Comparison of ENCODE assay signal across 23 cellular contexts in the genomic region with DNA sequence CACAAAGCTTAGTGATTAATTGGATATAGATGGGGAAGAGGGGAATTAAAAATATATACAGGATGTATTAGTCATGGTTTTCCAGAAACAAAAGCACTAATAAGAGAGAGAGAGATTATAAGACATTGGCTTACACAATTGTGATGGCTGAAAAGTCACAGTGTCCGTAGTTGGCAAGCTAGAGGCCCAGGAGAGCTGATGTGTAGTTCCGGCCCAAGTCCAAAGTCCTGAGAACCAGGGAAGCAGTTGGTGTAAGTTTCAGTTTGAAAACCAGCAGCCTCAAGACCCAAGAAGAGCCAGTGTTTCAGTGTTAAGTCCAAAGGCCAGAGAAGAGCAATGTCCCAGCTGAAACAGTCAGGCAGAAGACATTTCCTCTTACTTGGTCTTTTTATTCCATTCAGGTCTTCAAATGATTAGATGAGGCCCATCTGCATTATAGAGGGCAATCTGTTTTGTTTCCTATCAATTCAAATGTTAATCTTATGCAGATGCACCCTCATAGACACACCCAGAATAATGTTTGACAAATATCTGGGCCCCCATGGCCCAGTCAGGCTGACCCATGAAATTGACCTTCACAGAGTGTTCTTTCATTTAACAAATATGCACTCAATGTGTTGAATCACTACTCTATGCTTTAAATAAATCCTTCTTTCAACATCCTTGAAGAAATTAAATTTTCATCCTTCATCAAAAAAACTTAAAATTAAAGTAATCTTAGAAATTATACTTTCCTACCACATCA.
DNase-seq lines count a peak whose midpoint lies in the region; ATAC-seq, FAIRE-seq and TF ChIP-seq lines count a peak whose summit lies in the region.
"Had no signal": no experiment of that assay in that cellular context is flagged by ENCODE, and none has a peak within 500 bp of the region (broad histone marks: within the 10 kb centered on the region; RNA-seq: fewer than 3 reads in every experiment).

No MANE protein-coding gene starts in this region.

- H3K27ac ChIP-seq in ACC112 (ENCODE audit: low read depth, low read length): peak overlapping the region; percentile 62
- H3K27ac ChIP-seq in astrocyte (ENCODE audit: low read depth, low read length): no peak overlapping the region
- no peak overlapping the region for H3K27ac ChIP-seq in endodermal cell (ENCODE audit: low read depth, low read length)
- H3K27ac ChIP-seq: parathyroid adenoma, RWPE1, spleen, VCaP had no signal

- intact Hi-C loops in activated T-helper 2 cell treated with anti-CD3 and anti-CD28 coated beads, Interferon-gamma antibody, Interleukin-2, Interleukin-4, amounts not matched to agents 10 μg/mL and 5 μg/mL and 100 μg/mL, durations not matched to agents 14 hours and 24 hours and 36 hours (cut with micrococcal nuclease): no loop called here

- H3K9me3 ChIP-seq in astrocyte (ENCODE audit: insufficient read depth, low read depth, low read length) (no peaks in the 10 kb centered on the region), endodermal cell (ENCODE audit: control insufficient read depth, low read length) (no peaks in the 10 kb centered on the region)

- DNase-seq in astrocyte (ENCODE audit: low read depth) (peak; percentile 66), foreskin melanocyte (peak; percentile 39), mucosa of gallbladder (ENCODE audit: low spot score) (peak; percentile 81), cortex of kidney (lab: John Stamatoyannopoulos, UW) (no peak), endodermal cell (no peak)
- DNase-seq in activated T-helper 2 cell treated with anti-CD3 and anti-CD28 coated beads, Interferon-gamma antibody, Interleukin-2, Interleukin-4, amounts not matched to agents 10 μg/mL and 5 μg/mL and 100 μg/mL, durations not matched to agents 14 hours and 24 hours and 36 hours (ENCODE audit: low spot score): no peak
- DNase-seq: CD4-positive, CD25-positive, alpha-beta regulatory T cell; hippocampal formation; NCI-H1417 treated with DMSO at 0.1 percent for 48 hours; NCI-H226; NK-92 treated with Interleukin-12 subunit alpha and Interleukin-12 subunit beta, amount 100 ng/mL, for 24 hours; spleen; T-helper 1 cell had no signal

- ATAC-seq in HG02884 (IDR thresholded peaks at IDR 0.05; ENCODE audit: unreplicated experiment): no peak
- ATAC-seq: activated T-helper 17 cell treated with anti-CD3 and anti-CD28 coated beads, Interleukin-2, amount 50 U/mL, for 72 hours; stimulated activated memory B cell treated with anti-CD40 and anti-IgM and Interleukin-4, amounts not matched to agents 10 μg/mL and 1 μg/mL and 100 μg/mL, for 72 hours had no signal

- TF ChIP-seq CTCF in astrocyte (IDR thresholded peaks at IDR 0.05; ENCODE audit: insufficient read depth, low read depth, low read length) (no peak), endodermal cell (conservative IDR thresholded peaks at IDR 0.05) (no peak)

- H3K27me3 Mint-ChIP-seq in astrocyte (ENCODE audit: low read depth, unreplicated experiment): no peaks in the 10 kb centered on the region
- no peaks in the 10 kb centered on the region for H3K27me3 Mint-ChIP-seq in activated T-helper 2 cell treated with anti-CD3 and anti-CD28 coated beads, Interferon-gamma antibody, Interleukin-2, Interleukin-4, amounts not matched to agents 10 μg/mL and 5 μg/mL and 100 μg/mL, durations not matched to agents 14 hours and 24 hours and 36 hours (ENCODE audit: low read depth)
- H3K27me3 Mint-ChIP-seq in endodermal cell (ENCODE audit: insufficient read depth): no peaks in the 10 kb centered on the region
- H3K27me3 Mint-ChIP-seq: activated T-helper 17 cell treated with anti-CD3 and anti-CD28 coated beads, Interleukin-2, amount 50 U/mL, for 72 hours; CD4-positive, CD25-positive, alpha-beta regulatory T cell; stimulated activated memory B cell treated with anti-CD40 and anti-IgM and Interleukin-4, amounts not matched to agents 10 μg/mL and 1 μg/mL and 100 μg/mL, for 72 hours; type B pancreatic cell had no signal

- H3K4me2 ChIP-seq in astrocyte (ENCODE audit: low read length): no peak overlapping the region

- peak overlapping the region; percentile 76 for H2AFZ ChIP-seq in ACC112 (ENCODE audit: low read length, unreplicated experiment)
- peak overlapping the region; percentile 49 for H2AFZ ChIP-seq in astrocyte (ENCODE audit: low read depth, low read length)
- H2AFZ ChIP-seq: parathyroid adenoma had no signal

- H3K9ac ChIP-seq in astrocyte (ENCODE audit: low read length): no peak overlapping the region
- H3K9ac ChIP-seq in endodermal cell (ENCODE audit: extremely low read depth, low read length, poor library complexity, severe bottlenecking): no peak overlapping the region
- H3K9ac ChIP-seq: parathyroid adenoma had no signal

- no peaks in the 10 kb centered on the region for H4K20me1 ChIP-seq in astrocyte (ENCODE audit: insufficient read depth, low read length)

- H3K4me1 Mint-ChIP-seq in astrocyte (ENCODE audit: low read depth, unreplicated experiment) (no peaks in the 10 kb centered on the region), endodermal cell (no peaks in the 10 kb centered on the region)
- no peaks in the 10 kb centered on the region for H3K4me1 Mint-ChIP-seq in activated T-helper 2 cell treated with anti-CD3 and anti-CD28 coated beads, Interferon-gamma antibody, Interleukin-2, Interleukin-4, amounts not matched to agents 10 μg/mL and 5 μg/mL and 100 μg/mL, durations not matched to agents 14 hours and 24 hours and 36 hours (ENCODE audit: low read depth)
- H3K4me1 Mint-ChIP-seq: activated T-helper 17 cell treated with anti-CD3 and anti-CD28 coated beads, Interleukin-2, amount 50 U/mL, for 72 hours; CD4-positive, CD25-positive, alpha-beta regulatory T cell; stimulated activated memory B cell treated with anti-CD40 and anti-IgM and Interleukin-4, amounts not matched to agents 10 μg/mL and 1 μg/mL and 100 μg/mL, for 72 hours had no signal

- H3K4me3 ChIP-seq in ACC112 (ENCODE audit: low read depth, low read length) (peak overlapping the region; percentile 9; the same call in 1 of the 2 replicates), astrocyte (ENCODE audit: insufficient read depth, low read depth, low read length) (no peak overlapping the region), endodermal cell (ENCODE audit: low read length) (no peak overlapping the region)
- H3K4me3 ChIP-seq: spleen had no signal

- H3K36me3 Mint-ChIP-seq in astrocyte (ENCODE audit: low read depth, unreplicated experiment) (no peaks in the 10 kb centered on the region), endodermal cell (ENCODE audit: low read depth) (no peaks in the 10 kb centered on the region)
- H3K36me3 Mint-ChIP-seq in activated T-helper 2 cell treated with anti-CD3 and anti-CD28 coated beads, Interferon-gamma antibody, Interleukin-2, Interleukin-4, amounts not matched to agents 10 μg/mL and 5 μg/mL and 100 μg/mL, durations not matched to agents 14 hours and 24 hours and 36 hours (ENCODE audit: low read depth): no peaks in the 10 kb centered on the region
- H3K36me3 Mint-ChIP-seq: CD4-positive, CD25-positive, alpha-beta regulatory T cell; stimulated activated memory B cell treated with anti-CD40 and anti-IgM and Interleukin-4, amounts not matched to agents 10 μg/mL and 1 μg/mL and 100 μg/mL, for 72 hours; type B pancreatic cell had no signal

- no peaks in the 10 kb centered on the region for H3K27me3 ChIP-seq in ACC112 (ENCODE audit: insufficient read depth, low read length)
- H3K27me3 ChIP-seq in astrocyte (ENCODE audit: insufficient read depth, low read length): no peaks in the 10 kb centered on the region
- H3K27me3 ChIP-seq in endodermal cell (ENCODE audit: control insufficient read depth, insufficient read depth, low read length, poor library complexity, severe bottlenecking): no peaks in the 10 kb centered on the region
- H3K27me3 ChIP-seq: spleen had no signal

- H3K4me3 Mint-ChIP-seq in astrocyte (ENCODE audit: unreplicated experiment) (no peak overlapping the region), endodermal cell (no peak overlapping the region)
- no peak overlapping the region for H3K4me3 Mint-ChIP-seq in activated T-helper 2 cell treated with anti-CD3 and anti-CD28 coated beads, Interferon-gamma antibody, Interleukin-2, Interleukin-4, amounts not matched to agents 10 μg/mL and 5 μg/mL and 100 μg/mL, durations not matched to agents 14 hours and 24 hours and 36 hours (ENCODE audit: low read depth)
- H3K4me3 Mint-ChIP-seq: activated T-helper 17 cell treated with anti-CD3 and anti-CD28 coated beads, Interleukin-2, amount 50 U/mL, for 72 hours; CD4-positive, CD25-positive, alpha-beta regulatory T cell; stimulated activated memory B cell treated with anti-CD40 and anti-IgM and Interleukin-4, amounts not matched to agents 10 μg/mL and 1 μg/mL and 100 μg/mL, for 72 hours; type B pancreatic cell had no signal

- 92 to 95% methylated on average over 2 of the region's 2 CpGs for WGBS in endodermal cell (ENCODE audit: insufficient coverage in 1 of 2, insufficient read length in 1 of 2), 2 experiments

- H3K27ac Mint-ChIP-seq in astrocyte (ENCODE audit: unreplicated experiment): no peak overlapping the region
- H3K27ac Mint-ChIP-seq in activated T-helper 2 cell treated with anti-CD3 and anti-CD28 coated beads, Interferon-gamma antibody, Interleukin-2, Interleukin-4, amounts not matched to agents 10 μg/mL and 5 μg/mL and 100 μg/mL, durations not matched to agents 14 hours and 24 hours and 36 hours: no peak overlapping the region
- H3K27ac Mint-ChIP-seq in endodermal cell: no peak overlapping the region
- H3K27ac Mint-ChIP-seq: activated T-helper 17 cell treated with anti-CD3 and anti-CD28 coated beads, Interleukin-2, amount 50 U/mL, for 72 hours; CD4-positive, CD25-positive, alpha-beta regulatory T cell; stimulated activated memory B cell treated with anti-CD40 and anti-IgM and Interleukin-4, amounts not matched to agents 10 μg/mL and 1 μg/mL and 100 μg/mL, for 72 hours; type B pancreatic cell had no signal

- H3K4me1 ChIP-seq in ACC112 (ENCODE audit: control insufficient read depth, insufficient read depth, low read length, unreplicated experiment) (peaks cover 27% of the 10 kb centered on the region), astrocyte (ENCODE audit: insufficient read depth, low read length) (no peaks in the 10 kb centered on the region), endodermal cell (ENCODE audit: control insufficient read depth, insufficient read depth, low read length) (no peaks in the 10 kb centered on the region)
- H3K4me1 ChIP-seq: parathyroid adenoma, spleen had no signal

- H3K36me3 ChIP-seq in ACC112 (ENCODE audit: insufficient read depth, low read length): no peaks in the 10 kb centered on the region
- no peaks in the 10 kb centered on the region for H3K36me3 ChIP-seq in astrocyte (ENCODE audit: insufficient read depth, low read length)
- H3K36me3 ChIP-seq in endodermal cell (ENCODE audit: control insufficient read depth, insufficient read depth, low read length): no peaks in the 10 kb centered on the region
- H3K36me3 ChIP-seq: spleen had no signal

- no peaks in the 10 kb centered on the region for H3K9me3 Mint-ChIP-seq in astrocyte (ENCODE audit: unreplicated experiment)
- peaks cover 10% of the 10 kb centered on the region for H3K9me3 Mint-ChIP-seq in activated T-helper 2 cell treated with anti-CD3 and anti-CD28 coated beads, Interferon-gamma antibody, Interleukin-2, Interleukin-4, amounts not matched to agents 10 μg/mL and 5 μg/mL and 100 μg/mL, durations not matched to agents 14 hours and 24 hours and 36 hours
- no peaks in the 10 kb centered on the region for H3K9me3 Mint-ChIP-seq in endodermal cell
- H3K9me3 Mint-ChIP-seq: stimulated activated memory B cell treated with anti-CD40 and anti-IgM and Interleukin-4, amounts not matched to agents 10 μg/mL and 1 μg/mL and 100 μg/mL, for 72 hours; type B pancreatic cell had no signal

- no peak for FAIRE-seq in astrocyte (lab: Jason Lieb, UNC)
- FAIRE-seq: A204.1, GM12892 had no signal

- H3K79me2 ChIP-seq in ACC112 (ENCODE audit: control insufficient read depth, insufficient read depth, low read length, unreplicated experiment): no peaks in the 10 kb centered on the region
- no peaks in the 10 kb centered on the region for H3K79me2 ChIP-seq in astrocyte (ENCODE audit: insufficient read depth, low read length)
- H3K79me2 ChIP-seq: parathyroid adenoma had no signal

Comparison
In these comparisons a context has a peak if more than half of its experiments do, and no peak if none do; other contexts are left out.
1. DNase-seq: peak in astrocyte (single experiment), foreskin melanocyte (single experiment) and mucosa of gallbladder (single experiment); none in activated T-helper 2 cell treated with anti-CD3 and anti-CD28 coated beads, Interferon-gamma antibody, Interleukin-2, Interleukin-4, amounts not matched to agents 10 μg/mL and 5 μg/mL and 100 μg/mL, durations not matched to agents 14 hours and 24 hours and 36 hours (single experiment), cortex of kidney (single experiment) and endodermal cell (single experiment).